ENCODE assay signal across 1 cellular context in the genomic region with DNA sequence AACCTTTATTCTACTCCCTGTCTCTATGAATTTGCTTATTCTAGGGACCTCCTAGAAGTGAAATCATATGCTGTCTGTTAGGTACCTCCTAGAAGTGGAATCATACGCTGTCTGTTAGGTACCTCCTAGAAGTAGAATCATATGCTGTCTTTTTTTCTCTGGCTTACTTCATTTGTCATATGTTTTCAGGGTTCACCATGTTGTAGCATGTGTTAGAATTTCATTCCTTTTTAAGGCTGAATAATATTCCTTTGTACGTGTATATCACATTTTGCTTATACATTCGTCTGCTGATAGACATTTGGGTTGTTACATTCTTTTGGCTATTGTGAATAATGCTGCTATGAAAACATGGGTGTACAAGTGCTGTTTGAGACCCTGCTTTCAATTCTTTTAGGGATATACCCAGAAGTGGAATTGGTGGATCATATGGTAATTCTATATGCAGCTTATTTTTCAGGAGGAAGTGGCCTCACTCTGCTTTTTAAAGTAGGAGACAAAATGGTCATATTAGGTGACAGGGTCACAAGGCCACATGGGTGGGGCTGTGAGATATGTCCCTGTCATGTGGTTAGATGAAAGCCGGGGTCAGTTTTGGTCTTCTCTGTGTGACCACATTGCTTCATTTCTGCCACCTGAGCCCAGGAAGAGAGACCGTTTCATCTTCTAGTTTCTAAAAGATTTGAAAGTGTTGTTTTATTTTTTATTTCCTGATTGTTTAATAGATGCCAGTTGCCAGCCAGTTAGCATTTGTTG.
TF ChIP-seq lines count a peak whose summit lies in the region.

No MANE protein-coding gene starts in this region.

TF ChIP-seq in K562, 482 proteins besides CTCF, POLR2A, EP300 and RAD21 (continued from another document and continues in another):
- TF ChIP-seq, protein P1, sequence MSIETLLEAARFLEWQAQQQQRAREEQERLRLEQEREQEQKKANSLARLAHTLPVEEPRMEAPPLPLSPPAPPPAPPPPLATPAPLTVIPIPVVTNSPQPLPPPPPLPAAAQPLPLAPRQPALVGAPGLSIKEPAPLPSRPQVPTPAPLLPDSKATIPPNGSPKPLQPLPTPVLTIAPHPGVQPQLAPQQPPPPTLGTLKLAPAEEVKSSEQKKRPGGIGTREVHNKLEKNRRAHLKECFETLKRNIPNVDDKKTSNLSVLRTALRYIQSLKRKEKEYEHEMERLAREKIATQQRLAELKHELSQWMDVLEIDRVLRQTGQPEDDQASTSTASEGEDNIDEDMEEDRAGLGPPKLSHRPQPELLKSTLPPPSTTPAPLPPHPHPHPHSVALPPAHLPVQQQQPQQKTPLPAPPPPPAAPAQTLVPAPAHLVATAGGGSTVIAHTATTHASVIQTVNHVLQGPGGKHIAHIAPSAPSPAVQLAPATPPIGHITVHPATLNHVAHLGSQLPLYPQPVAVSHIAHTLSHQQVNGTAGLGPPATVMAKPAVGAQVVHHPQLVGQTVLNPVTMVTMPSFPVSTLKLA (conservative IDR thresholded peaks at IDR 0.05) = peak in 1 of 2 experiments; percentile 65; a peak in 3 of 4 replicates
- TF ChIP-seq HCFC1 (IDR thresholded peaks at IDR 0.05; ENCODE audit: low read depth, low read length) (no peak), ZFP30 (CRISPR knock-in tag; IDR thresholded peaks at IDR 0.05; ENCODE audit: borderline replicate concordance) (no peak), ZNF551 (CRISPR knock-in tag; IDR thresholded peaks at IDR 0.05) (no peak), RBM34 (IDR thresholded peaks at IDR 0.05; ENCODE audit: borderline replicate concordance, insufficient read depth, low read length) (no peak), ZNF134 (CRISPR knock-in tag; conservative IDR thresholded peaks at IDR 0.05) (no peak), PHTF2 (CRISPR knock-in tag; IDR thresholded peaks at IDR 0.05) (no peak), TBL1XR1 (IDR thresholded peaks at IDR 0.05; ENCODE audit: low read length in 2 of 2) (no peak), NRF1 (conservative IDR thresholded peaks at IDR 0.05 in 1 of 2, IDR thresholded peaks at IDR 0.05 in 1 of 2) (no peak), NR2C1 (IDR thresholded peaks at IDR 0.05) (peak; percentile 60; the same call in 1 of the 2 replicates), NR2C1 (tag; IDR thresholded peaks at IDR 0.05) (peak; percentile 56; the same call in 1 of the 2 replicates), ZNF561 (CRISPR knock-in tag; conservative IDR thresholded peaks at IDR 0.05) (no peak), CBX2 (IDR thresholded peaks at IDR 0.05; ENCODE audit: insufficient read depth, low read length, poor library complexity, severe bottlenecking) (no peak), PRPF4 (IDR thresholded peaks at IDR 0.05; ENCODE audit: insufficient read depth, low read depth, low read length, poor library complexity, severe bottlenecking) (no peak), ZNF253 (CRISPR knock-in tag; conservative IDR thresholded peaks at IDR 0.05) (no peak), CBX3 (IDR thresholded peaks at IDR 0.05; ENCODE audit: borderline replicate concordance in 1 of 2, low read length in 2 of 2) (no peak), FOXA1 (IDR thresholded peaks at IDR 0.05; ENCODE audit: borderline replicate concordance) (no peak), RBFOX2 (IDR thresholded peaks at IDR 0.05; ENCODE audit: low read depth, low read length) (no peak), ZNF57 (CRISPR knock-in tag; IDR thresholded peaks at IDR 0.05) (no peak), HSF4 (CRISPR knock-in tag; IDR thresholded peaks at IDR 0.05; ENCODE audit: borderline replicate concordance) (no peak), MIER1 (IDR thresholded peaks at IDR 0.05; ENCODE audit: low read depth) (no peak), SMARCC2 (IDR thresholded peaks at IDR 0.05; ENCODE audit: low read depth) (no peak), ESRRA (IDR thresholded peaks at IDR 0.05; ENCODE audit: borderline replicate concordance, low read depth) (no peak; the same call in 1 of the 2 replicates), GATAD2B (IDR thresholded peaks at IDR 0.05; ENCODE audit: borderline replicate concordance) (no peak), ZNF146 (CRISPR knock-in tag; IDR thresholded peaks at IDR 0.05; ENCODE audit: unreplicated experiment) (peak; percentile 59), RFX5 (IDR thresholded peaks at IDR 0.05; ENCODE audit: low read depth, low read length) (no peak), NBN (IDR thresholded peaks at IDR 0.05; ENCODE audit: low read depth) (0 out of 2 replicates have a peak, but pooled peaks have one; percentile 23), CTBP1 (IDR thresholded peaks at IDR 0.05; ENCODE audit: borderline replicate concordance) (peak; percentile 42; the same call in 1 of the 2 replicates), ZFP36 (IDR thresholded peaks at IDR 0.05; ENCODE audit: low read depth, low read length, partially characterized antibody) (no peak), FOXJ3 (CRISPR knock-in tag; IDR thresholded peaks at IDR 0.05) (no peak), MED1 (CRISPR knock-in tag; IDR thresholded peaks at IDR 0.05; ENCODE audit: borderline replicate concordance) (no peak), BRF1 (IDR thresholded peaks at IDR 0.05; ENCODE audit: borderline replicate concordance, extremely low read depth, insufficient read length) (no peak), KDM2B (CRISPR knock-in tag; IDR thresholded peaks at IDR 0.05) (no peak), TCF7 (IDR thresholded peaks at IDR 0.05; ENCODE audit: borderline replicate concordance) (peak; percentile 92), CBFA2T3 (IDR thresholded peaks at IDR 0.05) (peak; percentile 59), MAZ (CRISPR knock-in tag; conservative IDR thresholded peaks at IDR 0.05 in 1 of 2, IDR thresholded peaks at IDR 0.05 in 1 of 2) (no peak), ZBTB1 (CRISPR knock-in tag; IDR thresholded peaks at IDR 0.05; ENCODE audit: borderline replicate concordance, low read depth) (no peak), HMG20B (CRISPR knock-in tag; IDR thresholded peaks at IDR 0.05) (no peak)
- TF ChIP-seq, protein P2, sequence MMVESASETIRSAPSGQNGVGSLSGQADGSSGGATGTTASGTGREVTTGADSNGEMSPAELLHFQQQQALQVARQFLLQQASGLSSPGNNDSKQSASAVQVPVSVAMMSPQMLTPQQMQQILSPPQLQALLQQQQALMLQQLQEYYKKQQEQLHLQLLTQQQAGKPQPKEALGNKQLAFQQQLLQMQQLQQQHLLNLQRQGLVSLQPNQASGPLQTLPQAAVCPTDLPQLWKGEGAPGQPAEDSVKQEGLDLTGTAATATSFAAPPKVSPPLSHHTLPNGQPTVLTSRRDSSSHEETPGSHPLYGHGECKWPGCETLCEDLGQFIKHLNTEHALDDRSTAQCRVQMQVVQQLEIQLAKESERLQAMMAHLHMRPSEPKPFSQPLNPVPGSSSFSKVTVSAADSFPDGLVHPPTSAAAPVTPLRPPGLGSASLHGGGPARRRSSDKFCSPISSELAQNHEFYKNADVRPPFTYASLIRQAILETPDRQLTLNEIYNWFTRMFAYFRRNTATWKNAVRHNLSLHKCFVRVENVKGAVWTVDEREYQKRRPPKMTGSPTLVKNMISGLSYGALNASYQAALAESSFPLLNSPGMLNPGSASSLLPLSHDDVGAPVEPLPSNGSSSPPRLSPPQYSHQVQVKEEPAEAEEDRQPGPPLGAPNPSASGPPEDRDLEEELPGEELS (CRISPR knock-in tag; IDR thresholded peaks at IDR 0.05; ENCODE audit: borderline replicate concordance) = no peak
- TF ChIP-seq, protein P3, sequence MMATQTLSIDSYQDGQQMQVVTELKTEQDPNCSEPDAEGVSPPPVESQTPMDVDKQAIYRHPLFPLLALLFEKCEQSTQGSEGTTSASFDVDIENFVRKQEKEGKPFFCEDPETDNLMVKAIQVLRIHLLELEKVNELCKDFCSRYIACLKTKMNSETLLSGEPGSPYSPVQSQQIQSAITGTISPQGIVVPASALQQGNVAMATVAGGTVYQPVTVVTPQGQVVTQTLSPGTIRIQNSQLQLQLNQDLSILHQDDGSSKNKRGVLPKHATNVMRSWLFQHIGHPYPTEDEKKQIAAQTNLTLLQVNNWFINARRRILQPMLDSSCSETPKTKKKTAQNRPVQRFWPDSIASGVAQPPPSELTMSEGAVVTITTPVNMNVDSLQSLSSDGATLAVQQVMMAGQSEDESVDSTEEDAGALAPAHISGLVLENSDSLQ (IDR thresholded peaks at IDR 0.05) = peak; percentile 62
- TF ChIP-seq, protein P4, sequence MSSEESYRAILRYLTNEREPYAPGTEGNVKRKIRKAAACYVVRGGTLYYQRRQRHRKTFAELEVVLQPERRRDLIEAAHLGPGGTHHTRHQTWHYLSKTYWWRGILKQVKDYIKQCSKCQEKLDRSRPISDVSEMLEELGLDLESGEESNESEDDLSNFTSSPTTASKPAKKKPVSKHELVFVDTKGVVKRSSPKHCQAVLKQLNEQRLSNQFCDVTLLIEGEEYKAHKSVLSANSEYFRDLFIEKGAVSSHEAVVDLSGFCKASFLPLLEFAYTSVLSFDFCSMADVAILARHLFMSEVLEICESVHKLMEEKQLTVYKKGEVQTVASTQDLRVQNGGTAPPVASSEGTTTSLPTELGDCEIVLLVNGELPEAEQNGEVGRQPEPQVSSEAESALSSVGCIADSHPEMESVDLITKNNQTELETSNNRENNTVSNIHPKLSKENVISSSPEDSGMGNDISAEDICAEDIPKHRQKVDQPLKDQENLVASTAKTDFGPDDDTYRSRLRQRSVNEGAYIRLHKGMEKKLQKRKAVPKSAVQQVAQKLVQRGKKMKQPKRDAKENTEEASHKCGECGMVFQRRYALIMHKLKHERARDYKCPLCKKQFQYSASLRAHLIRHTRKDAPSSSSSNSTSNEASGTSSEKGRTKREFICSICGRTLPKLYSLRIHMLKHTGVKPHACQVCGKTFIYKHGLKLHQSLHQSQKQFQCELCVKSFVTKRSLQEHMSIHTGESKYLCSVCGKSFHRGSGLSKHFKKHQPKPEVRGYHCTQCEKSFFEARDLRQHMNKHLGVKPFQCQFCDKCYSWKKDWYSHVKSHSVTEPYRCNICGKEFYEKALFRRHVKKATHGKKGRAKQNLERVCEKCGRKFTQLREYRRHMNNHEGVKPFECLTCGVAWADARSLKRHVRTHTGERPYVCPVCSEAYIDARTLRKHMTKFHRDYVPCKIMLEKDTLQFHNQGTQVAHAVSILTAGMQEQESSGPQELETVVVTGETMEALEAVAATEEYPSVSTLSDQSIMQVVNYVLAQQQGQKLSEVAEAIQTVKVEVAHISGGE (CRISPR knock-in tag; IDR thresholded peaks at IDR 0.05) = no peak; a peak in 1 of 6 replicates
- TF ChIP-seq, protein P5, sequence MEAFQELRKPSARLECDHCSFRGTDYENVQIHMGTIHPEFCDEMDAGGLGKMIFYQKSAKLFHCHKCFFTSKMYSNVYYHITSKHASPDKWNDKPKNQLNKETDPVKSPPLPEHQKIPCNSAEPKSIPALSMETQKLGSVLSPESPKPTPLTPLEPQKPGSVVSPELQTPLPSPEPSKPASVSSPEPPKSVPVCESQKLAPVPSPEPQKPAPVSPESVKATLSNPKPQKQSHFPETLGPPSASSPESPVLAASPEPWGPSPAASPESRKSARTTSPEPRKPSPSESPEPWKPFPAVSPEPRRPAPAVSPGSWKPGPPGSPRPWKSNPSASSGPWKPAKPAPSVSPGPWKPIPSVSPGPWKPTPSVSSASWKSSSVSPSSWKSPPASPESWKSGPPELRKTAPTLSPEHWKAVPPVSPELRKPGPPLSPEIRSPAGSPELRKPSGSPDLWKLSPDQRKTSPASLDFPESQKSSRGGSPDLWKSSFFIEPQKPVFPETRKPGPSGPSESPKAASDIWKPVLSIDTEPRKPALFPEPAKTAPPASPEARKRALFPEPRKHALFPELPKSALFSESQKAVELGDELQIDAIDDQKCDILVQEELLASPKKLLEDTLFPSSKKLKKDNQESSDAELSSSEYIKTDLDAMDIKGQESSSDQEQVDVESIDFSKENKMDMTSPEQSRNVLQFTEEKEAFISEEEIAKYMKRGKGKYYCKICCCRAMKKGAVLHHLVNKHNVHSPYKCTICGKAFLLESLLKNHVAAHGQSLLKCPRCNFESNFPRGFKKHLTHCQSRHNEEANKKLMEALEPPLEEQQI (IDR thresholded peaks at IDR 0.05) = no peak
- TF ChIP-seq, protein P6, sequence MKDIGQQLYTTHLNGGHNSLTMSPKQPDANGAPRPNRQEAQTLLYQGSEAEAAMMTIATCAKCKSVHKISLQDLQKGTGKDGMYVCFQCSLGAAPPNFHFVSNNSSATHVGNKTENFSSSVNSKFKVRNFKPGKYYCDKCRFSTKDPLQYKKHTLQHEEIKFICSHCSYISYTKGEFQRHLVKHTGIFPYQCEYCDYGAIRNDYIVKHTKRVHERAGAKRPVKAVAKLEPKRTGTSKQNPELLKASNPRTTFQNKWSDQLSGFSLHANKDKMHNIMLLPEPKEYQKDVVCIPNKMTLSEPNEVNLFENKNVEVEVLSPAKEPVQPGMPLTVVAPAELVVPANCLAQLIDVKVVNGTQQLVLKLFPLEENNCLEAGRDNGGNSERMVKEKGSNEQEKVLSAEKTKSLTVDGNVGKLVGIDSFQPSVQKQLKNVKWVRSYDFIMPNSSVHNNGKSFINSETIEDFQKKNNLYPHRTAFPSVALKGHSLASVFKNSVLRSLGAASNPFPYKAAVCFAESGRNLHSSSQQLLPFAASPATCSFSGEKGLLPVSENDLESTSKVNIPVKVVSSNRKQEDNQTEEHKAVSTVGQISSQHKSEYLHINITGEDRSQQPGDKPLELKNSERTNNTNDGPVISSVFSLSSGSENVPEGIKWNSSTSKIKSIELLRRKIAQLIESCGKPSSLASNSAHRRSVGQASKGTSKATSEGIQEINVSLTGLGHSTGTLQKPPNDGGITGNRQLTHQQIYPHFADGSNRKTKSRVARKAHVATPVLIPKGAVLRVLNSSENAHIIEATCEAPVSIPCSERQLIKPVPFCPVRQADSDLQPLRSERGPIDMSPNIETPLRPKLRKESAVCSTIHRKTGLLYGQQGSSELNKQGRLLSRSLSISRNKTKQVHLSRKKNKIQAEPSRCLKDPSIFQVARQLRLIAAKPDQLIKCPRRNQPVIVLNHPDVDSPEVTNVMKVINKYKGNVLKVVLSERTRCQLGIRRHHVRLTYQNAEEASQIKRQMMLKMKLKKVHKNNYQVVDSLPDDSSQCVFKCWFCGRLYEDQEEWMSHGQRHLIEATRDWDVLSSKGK (CRISPR knock-in tag; IDR thresholded peaks at IDR 0.05) = no peak
- TF ChIP-seq, protein P7, sequence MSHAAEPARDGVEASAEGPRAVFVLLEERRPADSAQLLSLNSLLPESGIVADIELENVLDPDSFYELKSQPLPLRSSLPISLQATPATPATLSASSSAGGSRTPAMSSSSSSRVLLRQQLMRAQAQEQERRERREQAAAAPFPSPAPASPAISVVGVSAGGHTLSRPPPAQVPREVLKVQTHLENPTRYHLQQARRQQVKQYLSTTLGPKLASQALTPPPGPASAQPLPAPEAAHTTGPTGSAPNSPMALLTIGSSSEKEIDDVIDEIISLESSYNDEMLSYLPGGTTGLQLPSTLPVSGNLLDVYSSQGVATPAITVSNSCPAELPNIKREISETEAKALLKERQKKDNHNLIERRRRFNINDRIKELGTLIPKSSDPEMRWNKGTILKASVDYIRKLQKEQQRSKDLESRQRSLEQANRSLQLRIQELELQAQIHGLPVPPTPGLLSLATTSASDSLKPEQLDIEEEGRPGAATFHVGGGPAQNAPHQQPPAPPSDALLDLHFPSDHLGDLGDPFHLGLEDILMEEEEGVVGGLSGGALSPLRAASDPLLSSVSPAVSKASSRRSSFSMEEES (CRISPR knock-in tag; IDR thresholded peaks at IDR 0.05) = no peak
